ENCODE assay signal across 1 cellular context in the genomic region with DNA sequence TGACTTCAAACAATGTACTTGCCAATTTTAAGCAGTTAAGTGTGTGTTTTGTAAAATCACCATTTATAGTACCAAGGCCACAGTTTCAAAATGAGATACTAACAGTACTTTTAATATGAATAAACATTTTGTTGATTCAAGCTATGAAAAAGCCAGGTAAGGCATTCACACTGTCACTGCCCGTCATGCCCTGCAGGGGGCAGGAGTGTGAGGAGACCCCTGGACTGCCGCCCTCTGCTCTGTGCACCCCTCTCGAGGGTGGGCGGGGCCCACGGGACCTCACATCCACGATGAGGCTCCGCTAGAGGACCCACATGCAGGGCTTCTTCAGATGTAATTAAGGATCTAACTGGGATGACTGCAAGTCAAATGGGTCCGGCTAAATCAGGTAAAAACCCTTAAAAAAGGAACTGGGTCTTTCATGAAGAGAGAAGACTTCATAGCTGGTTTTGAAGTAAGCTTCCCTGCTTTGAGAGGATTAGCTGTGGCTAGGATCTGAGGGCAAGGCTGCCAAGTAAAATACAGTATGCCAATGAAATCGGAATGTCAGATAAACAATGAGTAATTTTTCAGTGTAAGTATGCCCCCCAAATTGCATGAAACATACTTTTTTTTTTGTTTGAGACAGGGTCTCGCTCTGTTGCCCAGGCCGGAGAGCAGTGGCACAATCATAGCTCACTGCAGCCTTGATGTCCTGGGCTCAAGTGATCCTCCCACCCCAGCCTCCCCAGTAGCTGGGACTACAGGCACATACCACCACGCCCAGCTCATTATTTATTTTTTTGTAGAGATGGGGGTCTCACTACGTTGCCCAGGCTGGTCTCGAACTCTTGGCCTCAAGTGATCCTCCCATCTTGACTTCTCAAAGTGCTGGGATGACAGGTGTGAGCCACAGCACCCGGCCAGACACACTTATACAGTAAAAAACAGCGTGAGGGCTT.
A peak's percentile ranks its signal among the peaks of the same experiment; 100 is the strongest.
TF ChIP-seq lines count a peak whose summit lies in the region.

No MANE protein-coding gene starts in this region.

TF ChIP-seq in HepG2, 621 proteins besides CTCF, POLR2A, EP300 and RAD21 (continued from another document and continues in another):
- TF ChIP-seq, protein P1, sequence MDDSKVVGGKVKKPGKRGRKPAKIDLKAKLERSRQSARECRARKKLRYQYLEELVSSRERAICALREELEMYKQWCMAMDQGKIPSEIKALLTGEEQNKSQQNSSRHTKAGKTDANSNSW (CRISPR knock-in tag; IDR thresholded peaks at IDR 0.05; ENCODE audit: borderline replicate concordance) = no peak
- 0 out of 2 replicates have a peak, but pooled peaks have one; percentile 26 for TF ChIP-seq RCOR2 (CRISPR knock-in tag; IDR thresholded peaks at IDR 0.05)
- no peak for TF ChIP-seq ZFP36 (IDR thresholded peaks at IDR 0.05; ENCODE audit: borderline replicate concordance, low read depth, low read length, partially characterized antibody)
- TF ChIP-seq PAWR (CRISPR knock-in tag; IDR thresholded peaks at IDR 0.05; ENCODE audit: borderline replicate concordance) = no peak
- no peak for TF ChIP-seq ZNF335 (CRISPR knock-in tag; IDR thresholded peaks at IDR 0.05)
- no peak for TF ChIP-seq ZNF761 (CRISPR knock-in tag; conservative IDR thresholded peaks at IDR 0.05)
- TF ChIP-seq, protein P2, sequence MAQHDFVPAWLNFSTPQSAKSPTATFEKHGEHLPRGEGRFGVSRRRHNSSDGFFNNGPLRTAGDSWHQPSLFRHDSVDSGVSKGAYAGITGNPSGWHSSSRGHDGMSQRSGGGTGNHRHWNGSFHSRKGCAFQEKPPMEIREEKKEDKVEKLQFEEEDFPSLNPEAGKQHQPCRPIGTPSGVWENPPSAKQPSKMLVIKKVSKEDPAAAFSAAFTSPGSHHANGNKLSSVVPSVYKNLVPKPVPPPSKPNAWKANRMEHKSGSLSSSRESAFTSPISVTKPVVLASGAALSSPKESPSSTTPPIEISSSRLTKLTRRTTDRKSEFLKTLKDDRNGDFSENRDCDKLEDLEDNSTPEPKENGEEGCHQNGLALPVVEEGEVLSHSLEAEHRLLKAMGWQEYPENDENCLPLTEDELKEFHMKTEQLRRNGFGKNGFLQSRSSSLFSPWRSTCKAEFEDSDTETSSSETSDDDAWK (CRISPR knock-in tag; IDR thresholded peaks at IDR 0.05) = no peak
- no peak for TF ChIP-seq ZNF552 (CRISPR knock-in tag; IDR thresholded peaks at IDR 0.05; ENCODE audit: borderline replicate concordance)
- 0 out of 2 replicates have a peak, but pooled peaks have one; percentile 60 for TF ChIP-seq ZNF124 (CRISPR knock-in tag; IDR thresholded peaks at IDR 0.05)
- TF ChIP-seq, protein P3, sequence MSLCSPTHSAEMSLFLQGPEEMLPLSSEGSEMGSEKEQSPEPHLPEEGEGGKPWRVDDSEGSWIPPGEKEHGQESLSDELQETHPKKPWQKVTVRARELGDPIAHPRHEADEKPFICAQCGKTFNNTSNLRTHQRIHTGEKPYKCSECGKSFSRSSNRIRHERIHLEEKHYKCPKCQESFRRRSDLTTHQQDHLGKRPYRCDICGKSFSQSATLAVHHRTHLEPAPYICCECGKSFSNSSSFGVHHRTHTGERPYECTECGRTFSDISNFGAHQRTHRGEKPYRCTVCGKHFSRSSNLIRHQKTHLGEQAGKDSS (CRISPR knock-in tag; IDR thresholded peaks at IDR 0.05; ENCODE audit: borderline replicate concordance, low read depth) = no peak
- TF ChIP-seq JUNB (CRISPR knock-in tag; IDR thresholded peaks at IDR 0.05; ENCODE audit: borderline replicate concordance) = no peak
- TF ChIP-seq ZMYM4 (CRISPR knock-in tag; IDR thresholded peaks at IDR 0.05) = 0 out of 2 replicates have a peak, but pooled peaks have one; percentile 21
- no peak for TF ChIP-seq ZNF672 (CRISPR knock-in tag; IDR thresholded peaks at IDR 0.05)
- TF ChIP-seq, protein P4, sequence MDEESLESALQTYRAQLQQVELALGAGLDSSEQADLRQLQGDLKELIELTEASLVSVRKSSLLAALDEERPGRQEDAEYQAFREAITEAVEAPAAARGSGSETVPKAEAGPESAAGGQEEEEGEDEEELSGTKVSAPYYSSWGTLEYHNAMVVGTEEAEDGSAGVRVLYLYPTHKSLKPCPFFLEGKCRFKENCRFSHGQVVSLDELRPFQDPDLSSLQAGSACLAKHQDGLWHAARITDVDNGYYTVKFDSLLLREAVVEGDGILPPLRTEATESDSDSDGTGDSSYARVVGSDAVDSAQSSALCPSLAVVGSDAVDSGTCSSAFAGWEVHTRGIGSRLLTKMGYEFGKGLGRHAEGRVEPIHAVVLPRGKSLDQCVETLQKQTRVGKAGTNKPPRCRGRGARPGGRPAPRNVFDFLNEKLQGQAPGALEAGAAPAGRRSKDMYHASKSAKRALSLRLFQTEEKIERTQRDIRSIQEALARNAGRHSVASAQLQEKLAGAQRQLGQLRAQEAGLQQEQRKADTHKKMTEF (CRISPR knock-in tag; IDR thresholded peaks at IDR 0.05) = peak; percentile 69
- no peak for TF ChIP-seq SAFB2 (CRISPR knock-in tag; IDR thresholded peaks at IDR 0.05; ENCODE audit: borderline replicate concordance, low read depth)
- TF ChIP-seq, protein P5, sequence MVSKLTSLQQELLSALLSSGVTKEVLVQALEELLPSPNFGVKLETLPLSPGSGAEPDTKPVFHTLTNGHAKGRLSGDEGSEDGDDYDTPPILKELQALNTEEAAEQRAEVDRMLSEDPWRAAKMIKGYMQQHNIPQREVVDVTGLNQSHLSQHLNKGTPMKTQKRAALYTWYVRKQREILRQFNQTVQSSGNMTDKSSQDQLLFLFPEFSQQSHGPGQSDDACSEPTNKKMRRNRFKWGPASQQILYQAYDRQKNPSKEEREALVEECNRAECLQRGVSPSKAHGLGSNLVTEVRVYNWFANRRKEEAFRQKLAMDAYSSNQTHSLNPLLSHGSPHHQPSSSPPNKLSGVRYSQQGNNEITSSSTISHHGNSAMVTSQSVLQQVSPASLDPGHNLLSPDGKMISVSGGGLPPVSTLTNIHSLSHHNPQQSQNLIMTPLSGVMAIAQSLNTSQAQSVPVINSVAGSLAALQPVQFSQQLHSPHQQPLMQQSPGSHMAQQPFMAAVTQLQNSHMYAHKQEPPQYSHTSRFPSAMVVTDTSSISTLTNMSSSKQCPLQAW (CRISPR knock-in tag; IDR thresholded peaks at IDR 0.05) = 0 out of 2 replicates have a peak, but pooled peaks have one; percentile 15
- TF ChIP-seq SOX5 (CRISPR knock-in tag; IDR thresholded peaks at IDR 0.05; ENCODE audit: borderline replicate concordance) = peak; percentile 26; the same call in 1 of the 2 replicates
- 0 out of 2 replicates have a peak, but pooled peaks have one; percentile 18 for TF ChIP-seq ZBTB7A (CRISPR knock-in tag; IDR thresholded peaks at IDR 0.05)
- TF ChIP-seq EZH2 (conservative IDR thresholded peaks at IDR 0.05; ENCODE audit: low read depth, low read length) = no peak
- no peak for TF ChIP-seq ZNF546 (CRISPR knock-in tag; conservative IDR thresholded peaks at IDR 0.05)
- no peak for TF ChIP-seq ZNF510 (CRISPR knock-in tag; IDR thresholded peaks at IDR 0.05; ENCODE audit: low read depth)
- TF ChIP-seq ZNF557 (CRISPR knock-in tag; IDR thresholded peaks at IDR 0.05) = peak; percentile 65; the same call in 1 of the 2 replicates
- no peak for TF ChIP-seq ZNF747 (CRISPR knock-in tag; IDR thresholded peaks at IDR 0.05; ENCODE audit: borderline replicate concordance)
- 0 out of 2 replicates have a peak, but pooled peaks have one; percentile 15 for TF ChIP-seq ARHGAP35 (CRISPR knock-in tag; IDR thresholded peaks at IDR 0.05; ENCODE audit: borderline replicate concordance)
- TF ChIP-seq ARNT (IDR thresholded peaks at IDR 0.05) = no peak
- no peak for TF ChIP-seq MBNL3 (CRISPR knock-in tag; conservative IDR thresholded peaks at IDR 0.05)
- 0 out of 2 replicates have a peak, but pooled peaks have one; percentile 35 for TF ChIP-seq KDM4B (CRISPR knock-in tag; IDR thresholded peaks at IDR 0.05)
- TF ChIP-seq ZNF121 (CRISPR knock-in tag; IDR thresholded peaks at IDR 0.05) = peak; percentile 74
- no peak for TF ChIP-seq CC2D1A (CRISPR knock-in tag; IDR thresholded peaks at IDR 0.05)
- no peak for TF ChIP-seq ZNF460 (CRISPR knock-in tag; IDR thresholded peaks at IDR 0.05; ENCODE audit: borderline replicate concordance)
- TF ChIP-seq, protein P6, sequence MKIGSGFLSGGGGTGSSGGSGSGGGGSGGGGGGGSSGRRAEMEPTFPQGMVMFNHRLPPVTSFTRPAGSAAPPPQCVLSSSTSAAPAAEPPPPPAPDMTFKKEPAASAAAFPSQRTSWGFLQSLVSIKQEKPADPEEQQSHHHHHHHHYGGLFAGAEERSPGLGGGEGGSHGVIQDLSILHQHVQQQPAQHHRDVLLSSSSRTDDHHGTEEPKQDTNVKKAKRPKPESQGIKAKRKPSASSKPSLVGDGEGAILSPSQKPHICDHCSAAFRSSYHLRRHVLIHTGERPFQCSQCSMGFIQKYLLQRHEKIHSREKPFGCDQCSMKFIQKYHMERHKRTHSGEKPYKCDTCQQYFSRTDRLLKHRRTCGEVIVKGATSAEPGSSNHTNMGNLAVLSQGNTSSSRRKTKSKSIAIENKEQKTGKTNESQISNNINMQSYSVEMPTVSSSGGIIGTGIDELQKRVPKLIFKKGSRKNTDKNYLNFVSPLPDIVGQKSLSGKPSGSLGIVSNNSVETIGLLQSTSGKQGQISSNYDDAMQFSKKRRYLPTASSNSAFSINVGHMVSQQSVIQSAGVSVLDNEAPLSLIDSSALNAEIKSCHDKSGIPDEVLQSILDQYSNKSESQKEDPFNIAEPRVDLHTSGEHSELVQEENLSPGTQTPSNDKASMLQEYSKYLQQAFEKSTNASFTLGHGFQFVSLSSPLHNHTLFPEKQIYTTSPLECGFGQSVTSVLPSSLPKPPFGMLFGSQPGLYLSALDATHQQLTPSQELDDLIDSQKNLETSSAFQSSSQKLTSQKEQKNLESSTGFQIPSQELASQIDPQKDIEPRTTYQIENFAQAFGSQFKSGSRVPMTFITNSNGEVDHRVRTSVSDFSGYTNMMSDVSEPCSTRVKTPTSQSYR (CRISPR knock-in tag; IDR thresholded peaks at IDR 0.05; ENCODE audit: borderline replicate concordance) = no peak
- no peak for TF ChIP-seq TBX3 (IDR thresholded peaks at IDR 0.05; ENCODE audit: borderline replicate concordance)
- TF ChIP-seq REXO4 (CRISPR knock-in tag; IDR thresholded peaks at IDR 0.05; ENCODE audit: borderline replicate concordance) = no peak
- peak; percentile 88 for TF ChIP-seq ZBTB7B (CRISPR knock-in tag; IDR thresholded peaks at IDR 0.05)
- no peak for TF ChIP-seq PHB2 (IDR thresholded peaks at IDR 0.05; ENCODE audit: partially characterized antibody)
- no peak for TF ChIP-seq RBFOX2 (IDR thresholded peaks at IDR 0.05; ENCODE audit: low read depth, low read length)
- TF ChIP-seq ZFP36L1 (CRISPR knock-in tag; IDR thresholded peaks at IDR 0.05) = no peak
- peak; percentile 7 for TF ChIP-seq RBM22 (optimal IDR thresholded peaks at IDR 0.05; ENCODE audit: low read length)
- no peak for TF ChIP-seq BRD4 (CRISPR knock-in tag; IDR thresholded peaks at IDR 0.05)
- peak; percentile 28; the same call in 1 of the 2 replicates for TF ChIP-seq FOSL2 (CRISPR knock-in tag; IDR thresholded peaks at IDR 0.05)
- no peak for TF ChIP-seq HMG20B (CRISPR knock-in tag; conservative IDR thresholded peaks at IDR 0.05)
- no peak for TF ChIP-seq ZKSCAN1 (IDR thresholded peaks at IDR 0.05; ENCODE audit: low read length)
- TF ChIP-seq, protein P7, sequence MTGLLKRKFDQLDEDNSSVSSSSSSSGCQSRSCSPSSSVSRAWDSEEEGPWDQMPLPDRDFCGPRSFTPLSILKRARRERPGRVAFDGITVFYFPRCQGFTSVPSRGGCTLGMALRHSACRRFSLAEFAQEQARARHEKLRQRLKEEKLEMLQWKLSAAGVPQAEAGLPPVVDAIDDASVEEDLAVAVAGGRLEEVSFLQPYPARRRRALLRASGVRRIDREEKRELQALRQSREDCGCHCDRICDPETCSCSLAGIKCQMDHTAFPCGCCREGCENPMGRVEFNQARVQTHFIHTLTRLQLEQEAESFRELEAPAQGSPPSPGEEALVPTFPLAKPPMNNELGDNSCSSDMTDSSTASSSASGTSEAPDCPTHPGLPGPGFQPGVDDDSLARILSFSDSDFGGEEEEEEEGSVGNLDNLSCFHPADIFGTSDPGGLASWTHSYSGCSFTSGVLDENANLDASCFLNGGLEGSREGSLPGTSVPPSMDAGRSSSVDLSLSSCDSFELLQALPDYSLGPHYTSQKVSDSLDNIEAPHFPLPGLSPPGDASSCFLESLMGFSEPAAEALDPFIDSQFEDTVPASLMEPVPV (CRISPR knock-in tag; IDR thresholded peaks at IDR 0.05) = no peak
- no peak for TF ChIP-seq ZC3H4 (CRISPR knock-in tag; IDR thresholded peaks at IDR 0.05; ENCODE audit: borderline replicate concordance)
- TF ChIP-seq ZBTB42 (CRISPR knock-in tag; IDR thresholded peaks at IDR 0.05) = no peak
- TF ChIP-seq KLF11 (CRISPR knock-in tag; IDR thresholded peaks at IDR 0.05) = 0 out of 2 replicates have a peak, but pooled peaks have one; percentile 41
- TF ChIP-seq, protein P8, sequence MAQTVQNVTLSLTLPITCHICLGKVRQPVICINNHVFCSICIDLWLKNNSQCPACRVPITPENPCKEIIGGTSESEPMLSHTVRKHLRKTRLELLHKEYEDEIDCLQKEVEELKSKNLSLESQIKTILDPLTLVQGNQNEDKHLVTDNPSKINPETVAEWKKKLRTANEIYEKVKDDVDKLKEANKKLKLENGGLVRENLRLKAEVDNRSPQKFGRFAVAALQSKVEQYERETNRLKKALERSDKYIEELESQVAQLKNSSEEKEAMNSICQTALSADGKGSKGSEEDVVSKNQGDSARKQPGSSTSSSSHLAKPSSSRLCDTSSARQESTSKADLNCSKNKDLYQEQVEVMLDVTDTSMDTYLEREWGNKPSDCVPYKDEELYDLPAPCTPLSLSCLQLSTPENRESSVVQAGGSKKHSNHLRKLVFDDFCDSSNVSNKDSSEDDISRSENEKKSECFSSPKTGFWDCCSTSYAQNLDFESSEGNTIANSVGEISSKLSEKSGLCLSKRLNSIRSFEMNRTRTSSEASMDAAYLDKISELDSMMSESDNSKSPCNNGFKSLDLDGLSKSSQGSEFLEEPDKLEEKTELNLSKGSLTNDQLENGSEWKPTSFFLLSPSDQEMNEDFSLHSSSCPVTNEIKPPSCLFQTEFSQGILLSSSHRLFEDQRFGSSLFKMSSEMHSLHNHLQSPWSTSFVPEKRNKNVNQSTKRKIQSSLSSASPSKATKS (CRISPR knock-in tag; IDR thresholded peaks at IDR 0.05) = no peak
- TF ChIP-seq ZNF337 (CRISPR knock-in tag; IDR thresholded peaks at IDR 0.05; ENCODE audit: borderline replicate concordance, low read depth) = no peak
- TF ChIP-seq ZMYM2 (CRISPR knock-in tag; IDR thresholded peaks at IDR 0.05) = no peak
- peak; percentile 34; the same call in 1 of the 2 replicates for TF ChIP-seq SALL1 (CRISPR knock-in tag; IDR thresholded peaks at IDR 0.05)
- peak; percentile 50 for TF ChIP-seq MED1 (CRISPR knock-in tag; IDR thresholded peaks at IDR 0.05)
- TF ChIP-seq U2AF2 (IDR thresholded peaks at IDR 0.05; ENCODE audit: low read depth, low read length) = no peak
- TF ChIP-seq ZSCAN9 (CRISPR knock-in tag; IDR thresholded peaks at IDR 0.05; ENCODE audit: borderline replicate concordance) = no peak
